14 cellular contexts compared by ENCODE assay signal in genomic region chr3:106745344-106746168, GRCh38.
DNase-seq lines count a peak whose midpoint lies in the region; ATAC-seq and TF ChIP-seq lines count a peak whose summit lies in the region.
"Had no signal": no experiment of that assay in that cellular context is flagged by ENCODE, and none has a peak within 500 bp of the region (broad histone marks: within the 10 kb centered on the region; RNA-seq: fewer than 3 reads in every experiment).

No MANE protein-coding gene starts in this region.

- intact Hi-C loops in Right ventricle myocardium superior (cut with DNase I), result no loop called here
- intact Hi-C loops in cardiac septum (cut with DNase I), result no loop called here
- intact Hi-C loops in heart right ventricle (cut with DNase I), result no loop called here
- intact Hi-C loops in sigmoid colon (cut with DNase I), result no loop called here

- no peaks in the 10 kb centered on the region for H3K36me3 ChIP-seq in adipocyte (ENCODE audit: control insufficient read depth, insufficient read depth, low read length, severe bottlenecking)
- H3K36me3 ChIP-seq in heart right ventricle, result no peaks in the 10 kb centered on the region
- H3K36me3 ChIP-seq in sigmoid colon, result no peaks in the 10 kb centered on the region

- H3K4me1 ChIP-seq in adipocyte (ENCODE audit: control insufficient read depth, insufficient read depth, low read length) (peaks cover 19% of the 10 kb centered on the region), heart right ventricle (no peaks in the 10 kb centered on the region), sigmoid colon (no peaks in the 10 kb centered on the region)

- H3K27me3 ChIP-seq in adipocyte (replicated peaks; ENCODE audit: control insufficient read depth, insufficient read depth, low read length) (no peaks in the 10 kb centered on the region), heart right ventricle (no peaks in the 10 kb centered on the region), sigmoid colon (no peaks in the 10 kb centered on the region)

- peak overlapping the region; percentile 55 for H3K9ac ChIP-seq in adipocyte (ENCODE audit: low read length)

- TF ChIP-seq CTCF in heart right ventricle (IDR thresholded peaks at IDR 0.05) (no peak), sigmoid colon (IDR thresholded peaks at IDR 0.05) (no peak)

- H3K27ac ChIP-seq in heart right ventricle (peak overlapping the region in 4 of 10 donors; percentile 0 to 43 (median 13)), sigmoid colon (no peak overlapping the region)

- 58 to 69% methylated on average over 7 of the region's 7 CpGs for WGBS in heart right ventricle, 2 donors
- WGBS in sigmoid colon, 2 donors, result 62 to 72% methylated on average over 7 of the region's 7 CpGs

- H3K4me3 ChIP-seq in adipocyte (ENCODE audit: low read length) (peak overlapping the region; percentile 52), heart right ventricle (no peak overlapping the region), sigmoid colon (no peak overlapping the region)

- peak; percentile 85 for ATAC-seq in Right ventricle myocardium superior (ENCODE audit: poor library complexity)
- peak in 5 of 8 donors; percentile 53 to 83 (median 72) for ATAC-seq in heart right ventricle
- no peak for ATAC-seq in GM18909 (IDR thresholded peaks at IDR 0.05; ENCODE audit: poor library complexity, unreplicated experiment)
- ATAC-seq: activated naive CD4-positive, alpha-beta T cell treated with anti-CD3 and anti-CD28 coated beads, Interleukin-2, amount 50 U/mL, for 72 hours had no signal

- TF ChIP-seq EP300 in sigmoid colon (IDR thresholded peaks at IDR 0.05), result no peak

- no peak for TF ChIP-seq POLR2A in sigmoid colon (IDR thresholded peaks at IDR 0.05)

- DNase-seq in Right ventricle myocardium superior (no peak), cardiac septum (ENCODE audit: low spot score) (no peak), adipocyte (ENCODE audit: low read depth) (no peak), heart right ventricle (no peak), stromal cell of bone marrow (ENCODE audit: low read depth) (peak; percentile 67), sigmoid colon (no peak), SKM-1 treated with dmso at 0.1 percent for 144 hours (lab: John Stamatoyannopoulos, UW; ENCODE audit: unreplicated experiment) (no peak)
- DNase-seq: MM.1S; NCI-H2081; nucleus accumbens; stimulated activated CD4-positive, alpha-beta T cell treated with anti-CD3 and anti-CD28 coated beads, Interleukin-12 subunit alpha, Interleukin-12 subunit beta, amount 100 ng/mL, for 4 hours; substantia nigra had no signal

- no peaks in the 10 kb centered on the region for H3K9me3 ChIP-seq in adipocyte (ENCODE audit: control insufficient read depth, low read length)
- H3K9me3 ChIP-seq in heart right ventricle, result no peaks in the 10 kb centered on the region
- no peaks in the 10 kb centered on the region for H3K9me3 ChIP-seq in sigmoid colon
